In genomic region chr22:31586137-31586920, GRCh38 we compare ENCODE assay signal across 12 cellular contexts.
DNase-seq lines count a peak whose midpoint lies in the region; ATAC-seq and TF ChIP-seq lines count a peak whose summit lies in the region.
"Had no signal": no experiment of that assay in that cellular context is flagged by ENCODE, and none has a peak within 500 bp of the region (broad histone marks: within the 10 kb centered on the region; RNA-seq: fewer than 3 reads in every experiment).

No MANE protein-coding gene starts in this region.

- H3K4me3 Mint-ChIP-seq in T-helper 2 cell treated with Interferon-gamma antibody and Interleukin-4, amounts not matched to agents 5 μg/mL and 100 μg/mL, for 36 hours, result peak overlapping the region; percentile 72
- H3K4me3 Mint-ChIP-seq in nephron progenitor cell, result peak overlapping the region; percentile 16
- H3K4me3 Mint-ChIP-seq: stimulated activated naive CD8-positive, alpha-beta T cell treated with anti-CD3 and anti-CD28 coated beads, Interleukin-15, amount 100 ng/mL, for 72 hours had no signal

- in situ Hi-C loops in G401 (cut with HindIII; ENCODE audit: low sequenced_read_pairs) (no loop called here), transverse colon (cut with MboI; ENCODE audit: low pct_ligation_motif_present in 1 of 4, low pct_unique_long_range_greater_than_20kb in 1 of 4, low sequenced_read_pairs in 3 of 4) (no loop called here)

- H3K27ac Mint-ChIP-seq in T-helper 2 cell treated with Interferon-gamma antibody and Interleukin-4, amounts not matched to agents 5 μg/mL and 100 μg/mL, for 36 hours, result peak overlapping the region; percentile 87
- H3K27ac Mint-ChIP-seq in nephron progenitor cell, result peak overlapping the region; percentile 77

- intact Hi-C loops in left colon (cut with DNase I, micrococcal nuclease), result no loop called here
- intact Hi-C loops in transverse colon (cut with DNase I; ENCODE audit: low total_unique reads), result no loop called here

- peaks cover 47% of the 10 kb centered on the region for H3K4me1 Mint-ChIP-seq in T-helper 2 cell treated with Interferon-gamma antibody and Interleukin-4, amounts not matched to agents 5 μg/mL and 100 μg/mL, for 36 hours (ENCODE audit: low read depth)
- H3K4me1 Mint-ChIP-seq in nephron progenitor cell, result peaks cover 13% of the 10 kb centered on the region

- no peak overlapping the region for H3K4me3 ChIP-seq in effector memory CD4-positive, alpha-beta T cell (ENCODE audit: insufficient read depth, low read depth, low read length, poor library complexity, severe bottlenecking)
- no peak overlapping the region for H3K4me3 ChIP-seq in transverse colon

- TF ChIP-seq POLR2A in transverse colon (IDR thresholded peaks at IDR 0.05), result no peak

- peaks cover 8% of the 10 kb centered on the region for H3K4me1 ChIP-seq in effector memory CD4-positive, alpha-beta T cell (ENCODE audit: control insufficient read depth, insufficient read depth, low read length, poor library complexity, severe bottlenecking)
- peaks cover 0 to 3% (median 0%) of the 10 kb centered on the region in 4 donors for H3K4me1 ChIP-seq in transverse colon

- ATAC-seq in left colon, result no peak
- ATAC-seq: stimulated activated naive CD8-positive, alpha-beta T cell treated with anti-CD3 and anti-CD28 coated beads, Interleukin-15, amount 100 ng/mL, for 72 hours had no signal

- no peaks in the 10 kb centered on the region for H3K27me3 Mint-ChIP-seq in T-helper 2 cell treated with Interferon-gamma antibody and Interleukin-4, amounts not matched to agents 5 μg/mL and 100 μg/mL, for 36 hours (ENCODE audit: low read depth)
- no peaks in the 10 kb centered on the region for H3K27me3 Mint-ChIP-seq in nephron progenitor cell (ENCODE audit: low read depth, poor library complexity)
- H3K27me3 Mint-ChIP-seq: stimulated activated naive CD8-positive, alpha-beta T cell treated with anti-CD3 and anti-CD28 coated beads, Interleukin-15, amount 100 ng/mL, for 72 hours had no signal

- WGBS in transverse colon (ENCODE audit: low coverage in 1 of 2), 2 donors, result 65 to 78% methylated on average over 4 to 7 of the region's 7 CpGs

- no peak for TF ChIP-seq EP300 in transverse colon (IDR thresholded peaks at IDR 0.05; ENCODE audit: low read depth)

- peaks cover 62% of the 10 kb centered on the region for H3K36me3 Mint-ChIP-seq in T-helper 2 cell treated with Interferon-gamma antibody and Interleukin-4, amounts not matched to agents 5 μg/mL and 100 μg/mL, for 36 hours (ENCODE audit: low read depth)
- H3K36me3 Mint-ChIP-seq in nephron progenitor cell (ENCODE audit: low read depth), result peaks cover 46% of the 10 kb centered on the region

- peaks cover 31% of the 10 kb centered on the region for H3K36me3 ChIP-seq in effector memory CD4-positive, alpha-beta T cell (ENCODE audit: control insufficient read depth, insufficient read depth, low read length)
- H3K36me3 ChIP-seq in transverse colon, result peaks cover 0 to 19% (median 3%) of the 10 kb centered on the region in 4 donors

- H3K27me3 ChIP-seq in effector memory CD4-positive, alpha-beta T cell (replicated peaks; ENCODE audit: control insufficient read depth, insufficient read depth, low read length, poor library complexity, severe bottlenecking), result no peaks in the 10 kb centered on the region
- H3K27me3 ChIP-seq in transverse colon, result no peaks in the 10 kb centered on the region

- H3K9me3 Mint-ChIP-seq in T-helper 2 cell treated with Interferon-gamma antibody and Interleukin-4, amounts not matched to agents 5 μg/mL and 100 μg/mL, for 36 hours, result no peaks in the 10 kb centered on the region
- peaks cover 4% of the 10 kb centered on the region for H3K9me3 Mint-ChIP-seq in nephron progenitor cell
- H3K9me3 Mint-ChIP-seq: stimulated activated naive CD8-positive, alpha-beta T cell treated with anti-CD3 and anti-CD28 coated beads, Interleukin-15, amount 100 ng/mL, for 72 hours had no signal

- DNase-seq in G401 (ENCODE audit: low spot score) (peak; percentile 22), nephron progenitor cell (no peak), left colon (no peak), transverse colon (no peak), GM10266 (ENCODE audit: extremely low spot score) (no peak)
- DNase-seq in T-helper 2 cell treated with Interferon-gamma antibody and Interleukin-4, amounts not matched to agents 5 μg/mL and 100 μg/mL, for 36 hours (ENCODE audit: low spot score), result no peak
- no peak for DNase-seq in effector memory CD4-positive, alpha-beta T cell
- DNase-seq in stimulated activated CD4-positive, alpha-beta T cell treated with anti-CD3 and anti-CD28 coated beads, Interleukin-4, amount 100 ng/mL, for 4 hours, result no peak
- DNase-seq: activated gamma-delta T cell; DMS 273 treated with DMSO at 0.1 percent for 48 hours; NCI-H1092; stimulated activated naive CD8-positive, alpha-beta T cell treated with anti-CD3 and anti-CD28 coated beads, Interleukin-15, amount 100 ng/mL, for 72 hours had no signal

- H3K9me3 ChIP-seq in effector memory CD4-positive, alpha-beta T cell (ENCODE audit: control insufficient read depth, low read length), result no peaks in the 10 kb centered on the region
- no peaks in the 10 kb centered on the region for H3K9me3 ChIP-seq in transverse colon

- H3K27ac ChIP-seq in effector memory CD4-positive, alpha-beta T cell (ENCODE audit: insufficient read depth, low read length, poor library complexity, severe bottlenecking), result peak overlapping the region; percentile 7
- no peak overlapping the region for H3K27ac ChIP-seq in transverse colon

- no peak for TF ChIP-seq CTCF in nephron progenitor cell (IDR thresholded peaks at IDR 0.05)
- no peak for TF ChIP-seq CTCF in transverse colon (IDR thresholded peaks at IDR 0.05)
- TF ChIP-seq CTCF in GM10266 (IDR thresholded peaks at IDR 0.05; ENCODE audit: control insufficient read depth, insufficient read depth, low read depth, missing control alignments), result no peak
